ENCODE assay signal across 21 cellular contexts in genomic region chr3:23390989-23391388, GRCh38.
"Had no signal": no experiment of that assay in that cellular context is flagged by ENCODE, and none has a peak within 500 bp of the region (broad histone marks: within the 10 kb centered on the region; RNA-seq: fewer than 3 reads in every experiment).

No MANE protein-coding gene starts in this region.

- ATAC-seq: Panc1, PC-3, Right ventricle myocardium inferior, SK-N-SH treated with all-trans-retinoic acid at 6 μM for 48 hours had no signal

- DNase-seq: IMR-90, Karpas-422, KG1, MG63, NCI-H1092, NCI-H1105 treated with DMSO at 0.1 percent for 48 hours, NCI-H1417 treated with DMSO at 0.1 percent for 48 hours, NCI-H146, NCI-H1694 treated with DMSO at 0.1 percent for 48 hours, NCI-H1930, NCI-H2081, NCI-H2107, NCI-H2227 treated with DMSO at 0.1 percent for 48 hours, NCI-H526 treated with DMSO at 0.1 percent for 48 hours, NCI-H748 treated with DMSO at 0.1 percent for 48 hours, PC-3, SHP77 treated with DMSO at 0.1 percent for 48 hours had no signal

- H3K27me3 ChIP-seq: MG63, SJCRH30 had no signal

- H3K9me3 ChIP-seq: MG63, SJCRH30 had no signal

- H3K4me1 ChIP-seq: SJCRH30 had no signal

- H3K27ac ChIP-seq: SJCRH30 had no signal

- H3K4me3 ChIP-seq: MG63, SJCRH30 had no signal

- H3K36me3 ChIP-seq: MG63, SJCRH30 had no signal
